ENCODE assay signal across 8 cellular contexts in genomic region chr15:89090791-89091666, GRCh38. TPM values are rescaled to one million over a fixed set of nuclear protein-coding genes. Genes with fewer than 3 reads are reported as not detected.
DNase-seq lines count a peak whose midpoint lies in the region; ATAC-seq and TF ChIP-seq lines count a peak whose summit lies in the region.

No MANE protein-coding gene starts in this region.

- H3K4me2 ChIP-seq in Loucy (ENCODE audit: low read depth, low read length, poor library complexity, severe bottlenecking) = peak overlapping the region; percentile 99

- no peak overlapping the region; the same call in 1 of the 2 replicates for H3K4me3 Mint-ChIP-seq in WTC11

- H3K4me3 ChIP-seq in Loucy (ENCODE audit: low read length, poor library complexity, severe bottlenecking) (peak overlapping the region; percentile 80), mononuclear cell (ENCODE audit: low read length) (peak overlapping the region; percentile 35)
- peak overlapping the region; percentile 36 for H3K4me3 ChIP-seq in effector memory CD4-positive, alpha-beta T cell (ENCODE audit: insufficient read depth, low read depth, low read length, poor library complexity, severe bottlenecking)

- H3K27me3 ChIP-seq in Loucy (ENCODE audit: insufficient read depth, low read length, poor library complexity, severe bottlenecking) (no peaks in the 10 kb centered on the region), mononuclear cell (ENCODE audit: insufficient read depth, low read length) (no peaks in the 10 kb centered on the region)
- H3K27me3 ChIP-seq in effector memory CD4-positive, alpha-beta T cell (replicated peaks; ENCODE audit: control insufficient read depth, insufficient read depth, low read length, poor library complexity, severe bottlenecking) = no peaks in the 10 kb centered on the region

- H3K4me1 ChIP-seq in Loucy (ENCODE audit: insufficient read depth, low read length, poor library complexity, severe bottlenecking) (peaks cover 58% of the 10 kb centered on the region), mononuclear cell (ENCODE audit: insufficient read depth, low read length) (peaks cover 80% of the 10 kb centered on the region)
- H3K4me1 ChIP-seq in effector memory CD4-positive, alpha-beta T cell (ENCODE audit: control insufficient read depth, insufficient read depth, low read length, poor library complexity, severe bottlenecking) = peaks cover 33% of the 10 kb centered on the region

- no peaks in the 10 kb centered on the region for H3K9me2 ChIP-seq in Loucy (replicated peaks; ENCODE audit: low read depth, low read length)

- no peaks in the 10 kb centered on the region for H3K9me3 Mint-ChIP-seq in WTC11

- peak overlapping the region; percentile 52 for H2AFZ ChIP-seq in Loucy (ENCODE audit: low read length)

- H3K4me1 Mint-ChIP-seq in WTC11 = peaks cover 41% of the 10 kb centered on the region

- TF ChIP-seq CTCF in Loucy (conservative IDR thresholded peaks at IDR 0.05; ENCODE audit: low read length) (peak; percentile 22), WTC11 (IDR thresholded peaks at IDR 0.05) (no peak)

- H3K9me3 ChIP-seq in Loucy (ENCODE audit: insufficient read depth, low read depth, low read length) (no peaks in the 10 kb centered on the region), mononuclear cell (ENCODE audit: low read depth, low read length) (no peaks in the 10 kb centered on the region)
- no peaks in the 10 kb centered on the region for H3K9me3 ChIP-seq in effector memory CD4-positive, alpha-beta T cell (ENCODE audit: control insufficient read depth, low read length)

- ATAC-seq in WTC11 (no peak), HG03469 (IDR thresholded peaks at IDR 0.05; ENCODE audit: unreplicated experiment) (no peak)

- CTCF ChIA-PET in WTC11 (lab: Charles Lee) = interaction anchor here (0.6 to 4.3 kb wide), 9 partner anchors 13 to 196 kb away, joined by 3 to 35 read pairs (median 9); no protein-coding TSS in a partner anchor

- peak overlapping the region; percentile 93 for H3K9ac ChIP-seq in Loucy (ENCODE audit: low read depth, low read length, poor library complexity, severe bottlenecking)

- no peaks in the 10 kb centered on the region for H3K36me3 Mint-ChIP-seq in WTC11

- no peaks in the 10 kb centered on the region for H3F3A ChIP-seq in Loucy (ENCODE audit: low read depth)

- peak overlapping the region; percentile 77 for H3K27ac ChIP-seq in effector memory CD4-positive, alpha-beta T cell (ENCODE audit: insufficient read depth, low read length, poor library complexity, severe bottlenecking)
- peak overlapping the region; percentile 56 for H3K27ac ChIP-seq in substantia nigra (ENCODE audit: low read depth, low read length, poor library complexity, severe bottlenecking)

- H3K79me2 ChIP-seq in Loucy (ENCODE audit: insufficient read depth, low read length) = peaks cover 68% of the 10 kb centered on the region

- H3K36me3 ChIP-seq in Loucy (ENCODE audit: insufficient read depth, low read length) = no peaks in the 10 kb centered on the region
- no peaks in the 10 kb centered on the region for H3K36me3 ChIP-seq in effector memory CD4-positive, alpha-beta T cell (ENCODE audit: control insufficient read depth, insufficient read depth, low read length)

- no peaks in the 10 kb centered on the region for H4K20me1 ChIP-seq in Loucy (ENCODE audit: insufficient read depth, low read length, poor library complexity, severe bottlenecking)

- DNase-seq in GDM1 (lab: John Stamatoyannopoulos, UW) (peak; percentile 55), WTC11 (ENCODE audit: low spot score) (no peak), substantia nigra (lab: John Stamatoyannopoulos, UW) (peak in 23 of 49 donors; percentile 13 to 61 (median 39)), DMS79 treated with DMSO at 0.1 percent for 48 hours (lab: John Stamatoyannopoulos, UW) (no peak)
- peak in 2 of 3 donors; percentile 9 to 20 for DNase-seq in effector memory CD4-positive, alpha-beta T cell

- peak overlapping the region; percentile 21; the same call in 1 of the 2 replicates for H3K27ac Mint-ChIP-seq in WTC11

- POLR2A ChIA-PET in WTC11 (lab: Charles Lee) = interaction anchor here (1.0 kb wide), 1 partner anchor 24 kb away, joined by 3 read pairs; no protein-coding TSS in a partner anchor

- no peaks in the 10 kb centered on the region for H3K27me3 Mint-ChIP-seq in WTC11 (ENCODE audit: low read depth)

TF ChIP-seq in WTC11, 78 proteins besides CTCF, POLR2A, EP300 and RAD21:
- TF ChIP-seq GABPB1 (CRISPR knock-in tag; IDR thresholded peaks at IDR 0.05) (no peak), TP53 (CRISPR knock-in tag; IDR thresholded peaks at IDR 0.05) (no peak), ESRRA (CRISPR knock-in tag; IDR thresholded peaks at IDR 0.05; ENCODE audit: borderline replicate concordance) (no peak)
TF ChIP-seq in WTC11: peak in this region for 0.

RNA-seq across cellular contexts. Expression of gene ABHD2, which starts 2.8 kb away (rescaled TPM):
- total RNA-seq in WTC11 (2021) (26.2 to 29.7 TPM (median 29.5 TPM) in 3 replicates), mononuclear cell (97.2 TPM)

Comparison
In these comparisons a context has a peak if more than half of its experiments do, and no peak if none do; other contexts are left out.
1. DNase-seq: peak in GDM1 (single experiment) and effector memory CD4-positive, alpha-beta T cell (2 of 3); none in WTC11 (single experiment) and DMS79 treated with DMSO at 0.1 percent for 48 hours (single experiment).
2. Peak in every context shown above with its lines, with median percentiles within 50 percentile points of each other: H3K4me3 ChIP-seq.